In genomic region chr13:44191504-44192171, GRCh38 we compare ENCODE assay signal across 8 cellular contexts.
DNase-seq lines count a peak whose midpoint lies in the region; ATAC-seq and TF ChIP-seq lines count a peak whose summit lies in the region.

No MANE protein-coding gene starts in this region.

- H3K36me3 ChIP-seq in RWPE2 (ENCODE audit: low read depth): no peaks in the 10 kb centered on the region
- H3K36me3 ChIP-seq in adrenal gland (replicated peaks in 1 of 2): no peaks in the 10 kb centered on the region
- no peaks in the 10 kb centered on the region for H3K36me3 ChIP-seq in heart left ventricle

- H3K4me1 ChIP-seq in RWPE2 (ENCODE audit: insufficient read depth, poor library complexity, severe bottlenecking): peaks cover 18% of the 10 kb centered on the region
- peaks cover 0 to 4% of the 10 kb centered on the region in 2 donors for H3K4me1 ChIP-seq in adrenal gland (replicated peaks in 1 of 2)
- peaks cover 0 to 7% (median 0%) of the 10 kb centered on the region in 12 donors for H3K4me1 ChIP-seq in heart left ventricle

- no peak for ATAC-seq in RWPE2 (ENCODE audit: low read depth)
- peak; percentile 89 to 94 (median 94) for ATAC-seq in heart left ventricle
- ATAC-seq in GM18870 (IDR thresholded peaks at IDR 0.05; ENCODE audit: unreplicated experiment): no peak
- no peak for ATAC-seq in HG03378 (IDR thresholded peaks at IDR 0.05; ENCODE audit: unreplicated experiment)

- intact Hi-C loops in adrenal gland (cut with DNase I) (loop anchor here in 1 of 2 donors (10.0 kb wide), 1 partner anchor 243 kb away; no protein-coding TSS in a partner anchor), heart left ventricle (cut with DNase I) (loop anchor here in 9 of 10 donors (1.0 to 10.0 kb wide), 15 partner anchors 41 to 287 kb away; partner anchors contain the start of gene SERP2 (in 1 of the 9))

- DNase-seq in COLO829 (ENCODE audit: low spot score) (peak; percentile 82), HuH-7 (ENCODE audit: low spot score) (peak; percentile 37), RWPE2 (ENCODE audit: low spot score) (no peak), adrenal gland (peak; percentile 47 to 85 (median 68)), heart left ventricle (peak in 4 of 5 donors; percentile 38 to 62 (median 58)), putamen (ENCODE audit: low spot score) (peak; percentile 53)

- TF ChIP-seq POLR2A in adrenal gland (IDR thresholded peaks at IDR 0.05): no peak
- no peak for TF ChIP-seq POLR2A in heart left ventricle (IDR thresholded peaks at IDR 0.05)

- H3K9me3 ChIP-seq in RWPE2 (ENCODE audit: severe bottlenecking) (no peaks in the 10 kb centered on the region), adrenal gland (replicated peaks in 1 of 3) (no peaks in the 10 kb centered on the region), heart left ventricle (no peaks in the 10 kb centered on the region)

- H3K27ac ChIP-seq in RWPE2 (ENCODE audit: poor library complexity, severe bottlenecking): no peak overlapping the region
- peak overlapping the region in 1 of 5 donors; percentile 32 for H3K27ac ChIP-seq in adrenal gland
- peak overlapping the region in 7 of 12 donors; percentile 13 to 62 (median 32) for H3K27ac ChIP-seq in heart left ventricle

- no peaks in the 10 kb centered on the region for H3K27me3 ChIP-seq in RWPE2 (ENCODE audit: insufficient read depth, poor library complexity, severe bottlenecking)
- no peaks in the 10 kb centered on the region for H3K27me3 ChIP-seq in adrenal gland
- H3K27me3 ChIP-seq in heart left ventricle: no peaks in the 10 kb centered on the region

- TF ChIP-seq CTCF in RWPE2 (IDR thresholded peaks at IDR 0.05; ENCODE audit: poor library complexity, severe bottlenecking) (peak; percentile 32), adrenal gland (IDR thresholded peaks at IDR 0.05) (peak; percentile 59 to 95 (median 89)), heart left ventricle (IDR thresholded peaks at IDR 0.05) (peak; percentile 57 to 85 (median 75))

- 54 to 70% (median 62%) methylated on average over 15 of the region's 15 CpGs for WGBS in adrenal gland, 4 donors
- WGBS in heart left ventricle, 4 donors: 48 to 65% (median 57%) methylated on average over 15 of the region's 15 CpGs

- H3K4me3 ChIP-seq in RWPE2 (ENCODE audit: severe bottlenecking) (no peak overlapping the region), adrenal gland (peak overlapping the region in 1 of 4 donors; percentile 46), heart left ventricle (peak overlapping the region in 5 of 12 donors; percentile 9 to 28 (median 10))

Comparison
In these comparisons a context has a peak if more than half of its experiments do, and no peak if none do; other contexts are left out.
1. ATAC-seq: peak in heart left ventricle (4 of 4); none in RWPE2 (single experiment), GM18870 (single experiment) and HG03378 (single experiment).
2. CTCF ChIP-seq: peak in every context shown above with its lines; median percentile 89 in adrenal gland; 75 in heart left ventricle; 32 in RWPE2.